Comparison of ENCODE assay signal across 7 cellular contexts in genomic region chr13:19344585-19345120, GRCh38.
DNase-seq lines count a peak whose midpoint lies in the region; ATAC-seq lines count a peak whose summit lies in the region.
"Not testable (repeated sequence)": the region's sequence is repeated elsewhere in the genome, so short reads cannot be mapped to it uniquely, and the experiment has no call there.

No MANE protein-coding gene starts in this region.

- H3K4me1 Mint-ChIP-seq in IgD-negative memory B cell; activated CD4-positive, alpha-beta memory T cell treated with anti-CD3 and anti-CD28 coated beads for 36 hours (ENCODE audit: low read depth): not testable (repeated sequence)

- peak overlapping the region; percentile 29 to 90 (median 82) for H3K4me3 Mint-ChIP-seq in IgD-negative memory B cell
- peak overlapping the region; percentile 23 for H3K4me3 Mint-ChIP-seq in activated CD4-positive, alpha-beta memory T cell treated with anti-CD3 and anti-CD28 coated beads for 36 hours

- not testable (repeated sequence) for H3K36me3 Mint-ChIP-seq in IgD-negative memory B cell; activated CD4-positive, alpha-beta memory T cell treated with anti-CD3 and anti-CD28 coated beads for 36 hours

- not testable (repeated sequence) for H3K9me3 Mint-ChIP-seq in IgD-negative memory B cell; activated CD4-positive, alpha-beta memory T cell treated with anti-CD3 and anti-CD28 coated beads for 36 hours

- not testable (repeated sequence) for H3K27me3 Mint-ChIP-seq in IgD-negative memory B cell
- H3K27me3 Mint-ChIP-seq in activated CD4-positive, alpha-beta memory T cell treated with anti-CD3 and anti-CD28 coated beads for 36 hours, result peaks cover 25% of the 10 kb centered on the region

- POLR2A ChIA-PET in activated CD4-positive, alpha-beta memory T cell treated with anti-CD3 and anti-CD28 coated beads for 36 hours (lab: Charles Lee), result not testable (repeated sequence)

- ATAC-seq in GM18519 (IDR thresholded peaks at IDR 0.05; ENCODE audit: low FRiP score, unreplicated experiment) (peak; percentile 80), GM21367 (IDR thresholded peaks at IDR 0.05; ENCODE audit: unreplicated experiment) (peak; percentile 64), HG02970 (IDR thresholded peaks at IDR 0.05; ENCODE audit: low FRiP score, unreplicated experiment) (peak; percentile 59)
- not testable (repeated sequence) for ATAC-seq in Right ventricle myocardium superior (ENCODE audit: poor library complexity)

- DNase-seq in activated CD4-positive, alpha-beta memory T cell treated with anti-CD3 and anti-CD28 coated beads for 36 hours, result not testable (repeated sequence)
- peak; percentile 48 for DNase-seq in Right ventricle myocardium superior
- peak; percentile 28 for DNase-seq in retina

- not testable (repeated sequence) for H3K27ac Mint-ChIP-seq in IgD-negative memory B cell; activated CD4-positive, alpha-beta memory T cell treated with anti-CD3 and anti-CD28 coated beads for 36 hours

- intact Hi-C loops in activated CD4-positive, alpha-beta memory T cell treated with anti-CD3 and anti-CD28 coated beads for 36 hours (cut with micrococcal nuclease); Right ventricle myocardium superior (cut with DNase I): not testable (repeated sequence)

- CTCF ChIA-PET in activated CD4-positive, alpha-beta memory T cell treated with anti-CD3 and anti-CD28 coated beads for 36 hours (lab: Charles Lee), result interaction anchor here (0.6 kb wide), 1 partner anchor 226 kb away, joined by 3 read pairs; no protein-coding TSS in a partner anchor
